ENCODE assay signal across 8 cellular contexts in genomic region chr4:182448281-182449151, GRCh38.
DNase-seq lines count a peak whose midpoint lies in the region; ATAC-seq, FAIRE-seq and TF ChIP-seq lines count a peak whose summit lies in the region.

No MANE protein-coding gene starts in this region.

- intact Hi-C loops in kidney (cut with DNase I), result no loop called here

- H3K36me3 ChIP-seq in kidney (ENCODE audit: control insufficient read depth in 1 of 2, insufficient read depth in 2 of 2, low read length in 2 of 2), result no peaks in the 10 kb centered on the region

- CTCF ChIA-PET in GM10248 (lab: Yijun Ruan, JAX), result no interaction called here

- peak; percentile 88 for ATAC-seq in HG02571 (IDR thresholded peaks at IDR 0.05; ENCODE audit: unreplicated experiment)

- H3K4me3 ChIP-seq in WI38 (ENCODE audit: low read depth, low read length) (peak overlapping the region; percentile 76), kidney (ENCODE audit: low read length in 2 of 2) (peak overlapping the region; percentile 15 to 59)

- DNase-seq in GM10248 (ENCODE audit: extremely low spot score) (peak; percentile 44), NCI-H1417 (lab: John Stamatoyannopoulos, UW) (peak; percentile 88 to 95 (median 90)), kidney (peak; percentile 94), smooth muscle cell of the brain vasculature (ENCODE audit: low read depth, low spot score) (peak; percentile 68), SIG-M5 treated with dmso at 0.1 percent for 504 hours (lab: John Stamatoyannopoulos, UW; ENCODE audit: unreplicated experiment) (no peak)

- POLR2A ChIA-PET in GM10248 (lab: Yijun Ruan, JAX), result no interaction called here

- H3K9ac ChIP-seq in kidney (ENCODE audit: low read length in 2 of 2), result peak overlapping the region in 1 of 2 donors; percentile 55

- TF ChIP-seq CTCF in GM10248 (IDR thresholded peaks at IDR 0.05; ENCODE audit: control extremely low read depth, extremely low read depth, low read depth, missing control alignments) (no peak), WI38 (IDR thresholded peaks at IDR 0.05; ENCODE audit: low read depth, low read length) (no peak), kidney (IDR thresholded peaks at IDR 0.05; ENCODE audit: borderline replicate concordance, extremely low read depth, insufficient read depth) (no peak)

- H3K27ac ChIP-seq in cingulate gyrus (ENCODE audit: low read depth, low read length), result peak overlapping the region; percentile 67
- H3K27ac ChIP-seq in kidney (ENCODE audit: low read depth in 2 of 2, low read length in 2 of 2), result no peak overlapping the region

- no peaks in the 10 kb centered on the region for H3K4me1 ChIP-seq in kidney (ENCODE audit: control insufficient read depth in 1 of 2, insufficient read depth in 1 of 2, low read depth in 1 of 2, low read length in 2 of 2)

- no peaks in the 10 kb centered on the region for H3K9me3 ChIP-seq in kidney (ENCODE audit: control insufficient read depth in 1 of 2, low read length in 2 of 2)

- FAIRE-seq in kidney (lab: Jason Lieb, UNC), result no peak
